In genomic region chr7:158815471-158816128, GRCh38 we compare ENCODE assay signal across 1 cellular context.
TF ChIP-seq lines count a peak whose summit lies in the region.

No MANE protein-coding gene starts in this region.

TF ChIP-seq in K562, 482 proteins besides CTCF, POLR2A, EP300 and RAD21:
- TF ChIP-seq ZNF699 (CRISPR knock-in tag; IDR thresholded peaks at IDR 0.05; ENCODE audit: insufficient replicate concordance) (peak; percentile 55), ETS2 (tag; IDR thresholded peaks at IDR 0.05; ENCODE audit: borderline replicate concordance, poor library complexity, severe bottlenecking) (no peak), ZNF77 (CRISPR knock-in tag; IDR thresholded peaks at IDR 0.05) (no peak), ZNF3 (CRISPR knock-in tag; IDR thresholded peaks at IDR 0.05) (no peak), E2F6 (IDR thresholded peaks at IDR 0.05; ENCODE audit: borderline replicate concordance in 1 of 2, extremely low read depth in 1 of 2, insufficient read depth in 1 of 2, insufficient read length in 1 of 2, low read depth in 1 of 2, low read length in 1 of 2, poor library complexity in 1 of 2, severe bottlenecking in 1 of 2) (no peak)
